Comparison of ENCODE assay signal across 18 cellular contexts in the genomic region with DNA sequence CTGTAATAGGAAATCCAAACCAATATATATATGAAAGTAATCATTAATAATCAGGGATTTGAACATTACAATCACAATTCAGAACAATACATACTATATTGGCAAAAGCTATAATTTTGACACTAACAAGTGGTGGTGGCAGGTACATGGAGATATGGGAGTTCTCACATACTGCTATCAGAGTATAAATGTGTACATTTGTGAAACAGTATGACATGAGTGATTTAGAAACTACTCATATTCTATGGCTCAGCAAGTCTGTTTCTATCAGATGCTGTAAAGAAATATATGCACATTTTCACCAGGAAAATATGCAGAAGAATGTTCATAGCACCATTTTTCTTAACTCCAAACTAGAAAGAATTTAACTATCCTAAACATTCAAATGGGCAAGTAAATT.
DNase-seq lines count a peak whose midpoint lies in the region; ATAC-seq, FAIRE-seq and TF ChIP-seq lines count a peak whose summit lies in the region.
"Had no signal": no experiment of that assay in that cellular context is flagged by ENCODE, and none has a peak within 500 bp of the region (broad histone marks: within the 10 kb centered on the region; RNA-seq: fewer than 3 reads in every experiment).

No MANE protein-coding gene starts in this region.

- TF ChIP-seq POLR2A in GM12878 (IDR thresholded peaks at IDR 0.05; ENCODE audit: low read depth, low read length) (no peak), GM18505 (IDR thresholded peaks at IDR 0.05; ENCODE audit: borderline replicate concordance, extremely low read depth, insufficient read depth, insufficient read length) (no peak)

- no peak for TF ChIP-seq RAD21 in GM12878 (IDR thresholded peaks at IDR 0.05; ENCODE audit: insufficient read depth, low read depth, low read length)

- no peak overlapping the region for H3K9ac ChIP-seq in GM12878 (ENCODE audit: control insufficient read depth, insufficient read depth, low read length)

- CTCF ChIA-PET in GM12878 (lab: Yijun Ruan, JAX), result interaction anchor here (0.6 to 1.1 kb wide), 4 partner anchors 11 to 37 kb away, joined by 3 to 4 read pairs (median 3); no protein-coding TSS in a partner anchor

- H3K9me3 ChIP-seq in GM12878 (replicated peaks; ENCODE audit: control insufficient read depth, insufficient read depth, low read length), result no peaks in the 10 kb centered on the region
- H3K9me3 ChIP-seq: HAP-1 had no signal

- no peak for TF ChIP-seq EP300 in GM12878 (IDR thresholded peaks at IDR 0.05; ENCODE audit: borderline replicate concordance in 1 of 2, control insufficient read depth in 1 of 2, low read depth in 2 of 2, low read length in 2 of 2)

- H3K27me3 ChIP-seq in GM12878 (replicated peaks in 1 of 2; ENCODE audit: control insufficient read depth in 2 of 2, insufficient read depth in 2 of 2, low read length in 1 of 2), result no peaks in the 10 kb centered on the region

- no peak overlapping the region for H3K4me3 ChIP-seq in GM12878
- H3K4me3 ChIP-seq: HAP-1 had no signal

- no peaks in the 10 kb centered on the region for H3K79me2 ChIP-seq in GM12878 (ENCODE audit: control insufficient read depth, insufficient read depth, low read length)

- no peak for FAIRE-seq in GM12878 (lab: Jason Lieb, UNC)
- FAIRE-seq in urothelium cell line (lab: Jason Lieb, UNC), result no peak
- FAIRE-seq: GM12892, H54 had no signal

- ATAC-seq in GM19463 (IDR thresholded peaks at IDR 0.05; ENCODE audit: unreplicated experiment), result peak; percentile 47
- peak; percentile 51 for ATAC-seq in HG03469 (IDR thresholded peaks at IDR 0.05; ENCODE audit: unreplicated experiment)
- peak; percentile 69 for ATAC-seq in GM12878
- ATAC-seq in HG02610 (IDR thresholded peaks at IDR 0.05; ENCODE audit: unreplicated experiment), result no peak
- no peak for ATAC-seq in GM18505 (IDR thresholded peaks at IDR 0.05; ENCODE audit: unreplicated experiment)

- in situ Hi-C loops in GM12878 (cut with MboI), result no loop called here

- no peak for DNase-seq in GM12878 (ENCODE audit: low read depth, low spot score)
- no peak for DNase-seq in urothelium cell line (ENCODE audit: low spot score)
- DNase-seq: C1 segment of cervical spinal cord; Calu3; CD4-positive, alpha-beta memory T cell; COR-L47; DMS53; DMS79 treated with DMSO at 0.1 percent for 48 hours; GF-D8; GOT3; HFFc6 had no signal

- no peak for TF ChIP-seq CTCF in GM12878 (IDR thresholded peaks at IDR 0.05 in 2 of 3, conservative IDR thresholded peaks at IDR 0.05 in 1 of 3; ENCODE audit: control insufficient read depth in 2 of 3, extremely low read depth in 1 of 3, insufficient read depth in 1 of 3, low read depth in 3 of 3, low read length in 3 of 3)

- no peaks in the 10 kb centered on the region for H4K20me1 ChIP-seq in GM12878 (ENCODE audit: control insufficient read depth, insufficient read depth)

- RAD21 ChIA-PET in GM12878 (lab: Charles Lee; ENCODE audit: unreplicated experiment), result interaction anchor here (0.9 to 1.9 kb wide), 3 partner anchors 22 to 75 kb away, joined by 3 to 6 read pairs (median 4); no protein-coding TSS in a partner anchor

- no peak overlapping the region for H2AFZ ChIP-seq in GM12878 (ENCODE audit: control insufficient read depth, low read depth, low read length)

- POLR2A ChIA-PET in GM12878 (lab: Charles Lee), result no interaction called here

- SMC1A ChIA-PET in GM12878 (lab: Charles Lee; ENCODE audit: uncharacterized antibody, unreplicated experiment), result no interaction called here

- no peak overlapping the region for H3K4me2 ChIP-seq in GM12878 (ENCODE audit: control insufficient read depth, insufficient read depth)

- intact Hi-C loops in GM12878 (cut with micrococcal nuclease; ENCODE audit: unreplicated experiment), result no loop called here

- no peaks in the 10 kb centered on the region for H3K36me3 ChIP-seq in GM12878 (ENCODE audit: control insufficient read depth in 2 of 2, insufficient read depth in 2 of 2, low read length in 1 of 2)
- H3K36me3 ChIP-seq: HAP-1 had no signal

- BruUV-seq in GM12878 (replicated peaks; lab: Mats Ljungman, UMichigan), result no TSS peak

- H3K4me1 ChIP-seq in GM12878 (ENCODE audit: control insufficient read depth, insufficient read depth, low read length), result no peaks in the 10 kb centered on the region
- H3K4me1 ChIP-seq: HAP-1 had no signal

- H3K27ac ChIP-seq in GM12878 (ENCODE audit: control insufficient read depth, insufficient read depth), result no peak overlapping the region

TF ChIP-seq in GM12878, 131 proteins besides CTCF, POLR2A, EP300 and RAD21:
- TF ChIP-seq CREB1 (IDR thresholded peaks at IDR 0.05; ENCODE audit: low read depth), result no peak
- 0 out of 2 replicates have a peak, but pooled peaks have one; percentile 27 for TF ChIP-seq JUNB (IDR thresholded peaks at IDR 0.05)

Comparison
In these comparisons a context has a peak if more than half of its experiments do, and no peak if none do; other contexts are left out.
1. ATAC-seq: peak in GM19463 (single experiment), HG03469 (single experiment) and GM12878 (single experiment); none in HG02610 (single experiment) and GM18505 (single experiment).